23 cellular contexts compared by ENCODE assay signal in the genomic region with DNA sequence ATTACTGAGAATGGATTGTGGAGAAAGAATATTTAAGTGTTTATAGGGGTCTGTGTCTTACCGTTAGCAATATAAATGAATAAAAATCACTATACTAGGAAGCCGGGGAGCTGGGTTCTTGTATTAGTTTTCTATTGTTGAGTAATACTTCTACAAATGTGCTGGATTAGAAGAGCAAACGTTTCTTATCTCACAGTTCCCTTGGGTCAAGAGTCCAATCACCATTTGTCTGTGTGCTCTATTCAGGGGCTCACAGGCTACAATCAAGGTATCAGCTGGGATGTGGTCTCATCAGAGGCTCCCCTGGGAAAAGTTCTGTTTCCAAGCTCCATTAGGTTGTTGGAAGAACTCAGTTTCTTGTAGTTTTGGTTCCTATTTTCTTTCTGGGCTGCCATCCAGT.
"Had no signal": no experiment of that assay in that cellular context is flagged by ENCODE, and none has a peak within 500 bp of the region (broad histone marks: within the 10 kb centered on the region; RNA-seq: fewer than 3 reads in every experiment).

No MANE protein-coding gene starts in this region.

- H3K27me3 ChIP-seq: dorsolateral prefrontal cortex, esophagus muscularis mucosa, foreskin keratinocyte, gastroesophageal sphincter, heart left ventricle, hepatocyte, left lung had no signal

- H3K4me1 Mint-ChIP-seq: immature natural killer cell; naive thymus-derived CD4-positive, alpha-beta T cell had no signal

- FAIRE-seq: colon, endothelial cell of umbilical vein, frontal cortex had no signal

- H3K79me2 ChIP-seq: hepatocyte had no signal

- H3K27ac Mint-ChIP-seq: immature natural killer cell; naive thymus-derived CD4-positive, alpha-beta T cell had no signal

- H2AFZ ChIP-seq: hepatocyte had no signal

- H3K4me3 ChIP-seq: coronary artery, dorsolateral prefrontal cortex, esophagus muscularis mucosa, gastroesophageal sphincter, heart left ventricle, hepatocyte, left lung, lower lobe of right lung had no signal

- H3K4me1 ChIP-seq: esophagus muscularis mucosa, foreskin keratinocyte, gastroesophageal sphincter, heart left ventricle, left lung, lower lobe of right lung had no signal

- H3K9me3 ChIP-seq: esophagus muscularis mucosa, gastroesophageal sphincter, heart left ventricle, lower lobe of right lung had no signal

- H3K36me3 Mint-ChIP-seq: naive thymus-derived CD4-positive, alpha-beta T cell had no signal

- H3K4me2 ChIP-seq: hepatocyte had no signal

- H3K27ac ChIP-seq: coronary artery, dorsolateral prefrontal cortex, esophagus muscularis mucosa, foreskin keratinocyte, gastroesophageal sphincter, heart left ventricle, hepatocyte, left lung, lower lobe of right lung had no signal

- DNase-seq: dermis blood vessel endothelial cell; dorsolateral prefrontal cortex; effector CD4-positive, alpha-beta T cell; effector memory CD4-positive, alpha-beta T cell; foreskin keratinocyte; heart left ventricle; hypothalamus; immature natural killer cell; islet precursor cell; left cardiac atrium; left lung; left ventricle myocardium superior; mesenchymal stem cell; midbrain; naive thymus-derived CD4-positive, alpha-beta T cell had no signal

- H3K36me3 ChIP-seq: esophagus muscularis mucosa, gastroesophageal sphincter, heart left ventricle, left lung, lower lobe of right lung had no signal

- ATAC-seq: foreskin keratinocyte; gastroesophageal sphincter; heart left ventricle; left cardiac atrium; left lung; left ventricle myocardium superior; naive thymus-derived CD4-positive, alpha-beta T cell had no signal

- H3K4me3 Mint-ChIP-seq: immature natural killer cell; naive thymus-derived CD4-positive, alpha-beta T cell had no signal
